1 cellular context compared by ENCODE assay signal in genomic region chr1:25501235-25502058, GRCh38.
TF ChIP-seq lines count a peak whose summit lies in the region.

No MANE protein-coding gene starts in this region.

TF ChIP-seq in HCT116, 20 proteins besides CTCF, POLR2A, EP300 and RAD21 (continued from another document):
- TF ChIP-seq JUND (IDR thresholded peaks at IDR 0.05) (no peak), ATF3 (IDR thresholded peaks at IDR 0.05) (no peak), ELF1 (IDR thresholded peaks at IDR 0.05; ENCODE audit: borderline replicate concordance, low read depth) (no peak), FOSL1 (IDR thresholded peaks at IDR 0.05; ENCODE audit: low read depth) (no peak), SP1 (IDR thresholded peaks at IDR 0.05; ENCODE audit: low read depth) (no peak)
